ENCODE assay signal across 17 cellular contexts in genomic region chr18:80239830-80240229, GRCh38.
"Had no signal": no experiment of that assay in that cellular context is flagged by ENCODE, and none has a peak within 500 bp of the region (broad histone marks: within the 10 kb centered on the region; RNA-seq: fewer than 3 reads in every experiment).

No MANE protein-coding gene starts in this region.

- H3K36me3 ChIP-seq: left lung, prostate gland, right lobe of liver, tibial nerve had no signal

- DNase-seq: dermis blood vessel endothelial cell; erythroblast; foreskin keratinocyte; hippocampal formation; islet precursor cell; left lung; mesendoderm; naive B cell; occipital lobe; right lobe of liver; stimulated activated CD4-positive, alpha-beta T cell treated with anti-CD3 and anti-CD28 coated beads, Interleukin-4, amount 100 ng/mL, for 24 hours had no signal

- H3K4me1 Mint-ChIP-seq: naive B cell; nephron; stimulated activated memory B cell treated with anti-CD40 and anti-IgM and Interleukin-4, amounts not matched to agents 10 μg/mL and 1 μg/mL and 100 μg/mL, for 72 hours had no signal

- H3K27ac ChIP-seq: foreskin keratinocyte, left lung, parathyroid adenoma, prostate gland, right lobe of liver, tibial nerve had no signal

- H3K4me3 Mint-ChIP-seq: nephron; stimulated activated memory B cell treated with anti-CD40 and anti-IgM and Interleukin-4, amounts not matched to agents 10 μg/mL and 1 μg/mL and 100 μg/mL, for 72 hours; stimulated activated naive CD8-positive, alpha-beta T cell treated with anti-CD3 and anti-CD28 coated beads, Interleukin-15, Interleukin-2, amounts not matched to agents 100 ng/mL and 50 ng/mL, for 24 hours had no signal

- H3K9me3 Mint-ChIP-seq: stimulated activated memory B cell treated with anti-CD40 and anti-IgM and Interleukin-4, amounts not matched to agents 10 μg/mL and 1 μg/mL and 100 μg/mL, for 72 hours; stimulated activated naive CD8-positive, alpha-beta T cell treated with anti-CD3 and anti-CD28 coated beads, Interleukin-15, Interleukin-2, amounts not matched to agents 100 ng/mL and 50 ng/mL, for 24 hours had no signal

- H3K9ac ChIP-seq: parathyroid adenoma had no signal

- H2AFZ ChIP-seq: parathyroid adenoma had no signal

- H3K9me3 ChIP-seq: left lung, prostate gland, right lobe of liver had no signal

- H3K79me2 ChIP-seq: parathyroid adenoma had no signal

- H3K27me3 ChIP-seq: foreskin keratinocyte, right lobe of liver, tibial nerve had no signal

- ATAC-seq: foreskin keratinocyte; left lung; right lobe of liver; stimulated activated memory B cell treated with anti-CD40 and anti-IgM and Interleukin-4, amounts not matched to agents 10 μg/mL and 1 μg/mL and 100 μg/mL, for 72 hours had no signal

- H3K36me3 Mint-ChIP-seq: naive B cell; stimulated activated memory B cell treated with anti-CD40 and anti-IgM and Interleukin-4, amounts not matched to agents 10 μg/mL and 1 μg/mL and 100 μg/mL, for 72 hours had no signal

- H3K4me3 ChIP-seq: left lung, prostate gland, right lobe of liver, tibial nerve had no signal

- H3K27ac Mint-ChIP-seq: naive B cell; nephron; stimulated activated memory B cell treated with anti-CD40 and anti-IgM and Interleukin-4, amounts not matched to agents 10 μg/mL and 1 μg/mL and 100 μg/mL, for 72 hours; stimulated activated naive CD8-positive, alpha-beta T cell treated with anti-CD3 and anti-CD28 coated beads, Interleukin-15, Interleukin-2, amounts not matched to agents 100 ng/mL and 50 ng/mL, for 24 hours had no signal

- H3K4me1 ChIP-seq: foreskin keratinocyte, left lung, parathyroid adenoma, prostate gland, right lobe of liver, tibial nerve had no signal
